Comparison of ENCODE assay signal across 1 cellular context in genomic region chr11:13007702-13008435, GRCh38.
TF ChIP-seq lines count a peak whose summit lies in the region.

No MANE protein-coding gene starts in this region.

TF ChIP-seq in HepG2, 621 proteins besides CTCF, POLR2A, EP300 and RAD21 (continued from another document and continues in another):
- TF ChIP-seq STAT6 (CRISPR knock-in tag; IDR thresholded peaks at IDR 0.05; ENCODE audit: borderline replicate concordance) (no peak), PRDM4 (CRISPR knock-in tag; IDR thresholded peaks at IDR 0.05; ENCODE audit: borderline replicate concordance) (no peak), GMEB1 (CRISPR knock-in tag; IDR thresholded peaks at IDR 0.05; ENCODE audit: borderline replicate concordance) (no peak), PHF21A (CRISPR knock-in tag; IDR thresholded peaks at IDR 0.05) (peak; percentile 82), JUN (CRISPR knock-in tag; IDR thresholded peaks at IDR 0.05) (peak; percentile 78; the same call in 1 of the 2 replicates), SIX1 (CRISPR knock-in tag; IDR thresholded peaks at IDR 0.05; ENCODE audit: borderline replicate concordance) (peak; percentile 33; the same call in 1 of the 2 replicates), ZNF660 (CRISPR knock-in tag; IDR thresholded peaks at IDR 0.05; ENCODE audit: borderline replicate concordance, low read depth) (no peak), JARID2 (CRISPR knock-in tag; IDR thresholded peaks at IDR 0.05; ENCODE audit: insufficient replicate concordance) (no peak), ZNF136 (CRISPR knock-in tag; IDR thresholded peaks at IDR 0.05; ENCODE audit: low read depth) (no peak), ZNF629 (CRISPR knock-in tag; conservative IDR thresholded peaks at IDR 0.05) (peak; percentile 27; the same call in 1 of the 2 replicates), GFI1 (CRISPR knock-in tag; IDR thresholded peaks at IDR 0.05; ENCODE audit: borderline replicate concordance) (peak; percentile 85), ZNF317 (CRISPR knock-in tag; IDR thresholded peaks at IDR 0.05) (0 out of 2 replicates have a peak, but pooled peaks have one; percentile 32), ZNF607 (CRISPR knock-in tag; IDR thresholded peaks at IDR 0.05; ENCODE audit: borderline replicate concordance) (no peak), ZNF691 (CRISPR knock-in tag; IDR thresholded peaks at IDR 0.05; ENCODE audit: borderline replicate concordance, low read depth) (no peak), ZNF326 (CRISPR knock-in tag; IDR thresholded peaks at IDR 0.05; ENCODE audit: borderline replicate concordance) (no peak), GRHL1 (CRISPR knock-in tag; conservative IDR thresholded peaks at IDR 0.05) (no peak), SOX5 (CRISPR knock-in tag; IDR thresholded peaks at IDR 0.05; ENCODE audit: borderline replicate concordance) (peak; percentile 94; the same call in 1 of the 2 replicates), ZNF781 (CRISPR knock-in tag; IDR thresholded peaks at IDR 0.05; ENCODE audit: borderline replicate concordance, not compliant biosample characterization) (no peak), NKX3-1 (CRISPR knock-in tag; IDR thresholded peaks at IDR 0.05) (peak; percentile 60; the same call in 1 of the 2 replicates), HIVEP1 (CRISPR knock-in tag; IDR thresholded peaks at IDR 0.05) (no peak), SAFB2 (CRISPR knock-in tag; IDR thresholded peaks at IDR 0.05; ENCODE audit: borderline replicate concordance, low read depth) (no peak), ZNF570 (CRISPR knock-in tag; IDR thresholded peaks at IDR 0.05; ENCODE audit: borderline replicate concordance) (no peak), ZNF124 (CRISPR knock-in tag; IDR thresholded peaks at IDR 0.05) (0 out of 2 replicates have a peak, but pooled peaks have one; percentile 37), PAX8 (CRISPR knock-in tag; IDR thresholded peaks at IDR 0.05; ENCODE audit: borderline replicate concordance) (no peak), HES4 (CRISPR knock-in tag; IDR thresholded peaks at IDR 0.05; ENCODE audit: borderline replicate concordance) (no peak), HMG20B (CRISPR knock-in tag; conservative IDR thresholded peaks at IDR 0.05) (peak; percentile 41; the same call in 1 of the 2 replicates), DZIP1 (CRISPR knock-in tag; IDR thresholded peaks at IDR 0.05) (no peak), GABPA (IDR thresholded peaks at IDR 0.05; ENCODE audit: low read depth, low read length) (no peak), GABPA (CRISPR knock-in tag; IDR thresholded peaks at IDR 0.05; ENCODE audit: low read depth) (no peak), ZIK1 (CRISPR knock-in tag; IDR thresholded peaks at IDR 0.05; ENCODE audit: borderline replicate concordance, low read depth) (no peak), ZNF7 (CRISPR knock-in tag; IDR thresholded peaks at IDR 0.05) (no peak), KDM4B (CRISPR knock-in tag; IDR thresholded peaks at IDR 0.05) (0 out of 2 replicates have a peak, but pooled peaks have one; percentile 28), SRF (IDR thresholded peaks at IDR 0.05; ENCODE audit: low read depth, low read length) (no peak), MYC (CRISPR knock-in tag; IDR thresholded peaks at IDR 0.05; ENCODE audit: borderline replicate concordance) (peak; percentile 41; the same call in 1 of the 2 replicates), RFXANK (CRISPR knock-in tag; IDR thresholded peaks at IDR 0.05) (no peak), RORA (CRISPR knock-in tag; IDR thresholded peaks at IDR 0.05) (no peak), ZNF788 (CRISPR knock-in tag; IDR thresholded peaks at IDR 0.05; ENCODE audit: borderline replicate concordance) (peak; percentile 50; the same call in 1 of the 2 replicates), FOXO1 (CRISPR knock-in tag; IDR thresholded peaks at IDR 0.05) (peak; percentile 88), FOXK1 (CRISPR knock-in tag; IDR thresholded peaks at IDR 0.05; ENCODE audit: borderline replicate concordance, low read depth) (peak; percentile 39; the same call in 1 of the 2 replicates), ZBTB33 (CRISPR knock-in tag; IDR thresholded peaks at IDR 0.05) (no peak), ZNF230 (CRISPR knock-in tag; IDR thresholded peaks at IDR 0.05) (no peak), ELK4 (CRISPR knock-in tag; IDR thresholded peaks at IDR 0.05; ENCODE audit: borderline replicate concordance) (no peak), ETS1 (CRISPR knock-in tag; IDR thresholded peaks at IDR 0.05) (no peak), RCOR2 (CRISPR knock-in tag; IDR thresholded peaks at IDR 0.05) (peak; percentile 76; the same call in 1 of the 2 replicates), ARID3A (IDR thresholded peaks at IDR 0.05; ENCODE audit: low read depth, low read length) (peak; percentile 75; the same call in 1 of the 2 replicates)
